21 cellular contexts compared by ENCODE assay signal in the genomic region with DNA sequence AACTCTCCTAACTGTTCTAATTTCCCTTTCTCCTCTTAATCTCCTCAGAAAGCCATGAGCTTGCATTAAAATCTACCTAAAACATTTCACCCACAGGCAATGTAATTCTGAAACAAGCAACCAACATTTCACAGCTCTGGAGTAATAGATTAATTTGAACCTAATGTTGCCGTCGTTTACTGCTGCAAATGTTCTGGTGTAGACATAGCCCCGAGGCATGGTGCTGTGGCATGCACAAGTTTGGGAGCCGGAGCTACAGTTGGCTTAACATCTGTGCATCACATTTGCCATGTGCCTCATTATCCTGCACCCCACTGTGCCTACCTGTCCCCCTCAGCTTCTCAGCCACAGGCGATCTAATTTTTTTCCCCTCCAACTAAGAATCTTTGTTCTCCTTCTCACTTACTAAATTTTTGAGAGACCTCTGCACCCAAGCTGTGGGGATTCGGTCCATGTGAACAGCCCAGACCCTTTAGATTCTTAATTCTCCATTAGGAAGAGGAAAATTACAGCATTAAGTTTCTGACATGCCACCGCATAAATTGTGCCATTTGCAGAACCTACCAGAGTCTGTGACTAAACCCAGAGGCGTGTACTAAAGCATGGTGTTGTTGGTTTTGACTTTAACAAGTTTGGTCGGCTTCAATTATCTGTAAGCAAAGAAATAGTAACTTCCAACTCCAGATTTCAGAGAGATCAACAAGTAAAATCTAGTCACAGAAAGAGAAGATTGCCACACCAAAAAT.
DNase-seq lines count a peak whose midpoint lies in the region; ATAC-seq and TF ChIP-seq lines count a peak whose summit lies in the region.
"Had no signal": no experiment of that assay in that cellular context is flagged by ENCODE, and none has a peak within 500 bp of the region (broad histone marks: within the 10 kb centered on the region; RNA-seq: fewer than 3 reads in every experiment).

No MANE protein-coding gene starts in this region.

- 78% methylated on average over 9 of the region's 9 CpGs for WGBS in SK-N-SH (ENCODE audit: low lambda C conversion rate)

- no peak for TF ChIP-seq RAD21 in SK-N-SH (IDR thresholded peaks at IDR 0.05; ENCODE audit: low read length)

- TF ChIP-seq EP300 in SK-N-SH (IDR thresholded peaks at IDR 0.05; ENCODE audit: borderline replicate concordance in 1 of 2, low read depth in 1 of 2, low read length in 1 of 2) = no peak

- H3K9me3 ChIP-seq in SK-N-SH (no peaks in the 10 kb centered on the region), adipocyte (ENCODE audit: control insufficient read depth, low read length) (no peaks in the 10 kb centered on the region), lower lobe of right lung (no peaks in the 10 kb centered on the region), upper lobe of right lung (no peaks in the 10 kb centered on the region)
- H3K9me3 ChIP-seq: breast epithelium, neutrophil, right atrium auricular region, uterus had no signal

- H3K9me2 ChIP-seq in SK-N-SH = no peaks in the 10 kb centered on the region

- ATAC-seq in SK-N-SH treated with all-trans-retinoic acid at 6 μM for 48 hours (no peak), lower lobe of right lung (peak in 1 of 2 donors; percentile 12), upper lobe of right lung (peak; percentile 17)
- ATAC-seq: activated CD8-positive, alpha-beta T cell treated with anti-CD3 and anti-CD28 coated beads for 36 hours; activated T-cell treated with anti-CD3 and anti-CD28 coated beads, Interleukin-2, amount 50 U/mL, for 72 hours; stimulated activated naive CD8-positive, alpha-beta T cell treated with anti-CD3 and anti-CD28 coated beads, Interleukin-15, Interleukin-2, amounts not matched to agents 100 U/mL and 50 U/mL, for 24 hours had no signal

- no peaks in the 10 kb centered on the region for H3K79me2 ChIP-seq in SK-N-SH (ENCODE audit: insufficient read depth)

- CTCF ChIA-PET in SK-N-SH (lab: Yijun Ruan, JAX) = interaction anchor here (0.8 to 1.4 kb wide), 2 partner anchors 20 to 95 kb away, joined by 3 read pairs; no protein-coding TSS in a partner anchor

- POLR2A ChIA-PET in SK-N-SH (lab: Yijun Ruan, JAX) = no interaction called here

- peak; percentile 16 for DNase-seq in SK-N-SH
- DNase-seq in adipocyte (ENCODE audit: low read depth) = peak; percentile 24
- DNase-seq in lower lobe of right lung = no peak
- DNase-seq in upper lobe of right lung = no peak
- no peak for DNase-seq in NCI-H2196 (lab: John Stamatoyannopoulos, UW; ENCODE audit: unreplicated experiment)
- no peak for DNase-seq in NCI-H748 (lab: John Stamatoyannopoulos, UW; ENCODE audit: unreplicated experiment)
- no peak for DNase-seq in HT-29 (ENCODE audit: low spot score)
- DNase-seq: activated CD8-positive, alpha-beta T cell treated with anti-CD3 and anti-CD28 coated beads for 36 hours; activated naive CD8-positive, alpha-beta T cell treated with anti-CD3 and anti-CD28 coated beads for 36 hours; activated T-cell treated with anti-CD3 and anti-CD28 coated beads, Interleukin-2, amount 50 U/mL, for 72 hours; CD4-positive, alpha-beta T cell; dorsolateral prefrontal cortex; head of caudate nucleus; midbrain; NCI-H2107; stimulated activated naive CD8-positive, alpha-beta T cell treated with anti-CD3 and anti-CD28 coated beads, Interleukin-15, Interleukin-2, amounts not matched to agents 100 U/mL and 50 U/mL, for 24 hours; uterus had no signal

- no peak overlapping the region for H3K27ac ChIP-seq in SK-N-SH (ENCODE audit: low read depth in 2 of 2, low read length in 1 of 2)
- H3K27ac ChIP-seq in lower lobe of right lung = peak overlapping the region; percentile 80
- H3K27ac ChIP-seq in upper lobe of right lung = peak overlapping the region; percentile 82
- H3K27ac ChIP-seq: breast epithelium, dorsolateral prefrontal cortex, neutrophil, right atrium auricular region, uterus had no signal

- intact Hi-C loops in lower lobe of right lung (cut with DNase I) (loop anchor here (10.0 kb wide), 1 partner anchor 99 kb away; no protein-coding TSS in a partner anchor), upper lobe of right lung (cut with DNase I) (no loop called here)

- H3K4me1 ChIP-seq in SK-N-SH (ENCODE audit: control insufficient read depth in 1 of 2, insufficient read depth in 2 of 2, low read depth in 1 of 2, low read length in 1 of 2) (peaks cover 12 to 47% of the 10 kb centered on the region in 2 experiments), adipocyte (ENCODE audit: control insufficient read depth, insufficient read depth, low read length) (peaks cover 21% of the 10 kb centered on the region), lower lobe of right lung (peaks cover 8% of the 10 kb centered on the region), upper lobe of right lung (peaks cover 34% of the 10 kb centered on the region)
- H3K4me1 ChIP-seq: breast epithelium, right atrium auricular region, uterus had no signal

- no peak overlapping the region for H3K9ac ChIP-seq in SK-N-SH
- no peak overlapping the region for H3K9ac ChIP-seq in adipocyte (ENCODE audit: low read length)

- H3K36me3 ChIP-seq in SK-N-SH (replicated peaks in 1 of 2; ENCODE audit: control insufficient read depth in 1 of 2, insufficient read depth in 2 of 2, low read length in 1 of 2) = no peaks in the 10 kb centered on the region
- no peaks in the 10 kb centered on the region for H3K36me3 ChIP-seq in adipocyte (ENCODE audit: control insufficient read depth, insufficient read depth, low read length, severe bottlenecking)
- no peaks in the 10 kb centered on the region for H3K36me3 ChIP-seq in lower lobe of right lung
- H3K36me3 ChIP-seq in upper lobe of right lung = no peaks in the 10 kb centered on the region
- H3K36me3 ChIP-seq: breast epithelium, neutrophil, right atrium auricular region, uterus had no signal

- H3K27me3 ChIP-seq in SK-N-SH (ENCODE audit: insufficient read depth) (no peaks in the 10 kb centered on the region), adipocyte (replicated peaks; ENCODE audit: control insufficient read depth, insufficient read depth, low read length) (no peaks in the 10 kb centered on the region), lower lobe of right lung (ENCODE audit: low read depth) (no peaks in the 10 kb centered on the region), upper lobe of right lung (no peaks in the 10 kb centered on the region)
- H3K27me3 ChIP-seq: right atrium auricular region, uterus had no signal

- TF ChIP-seq CTCF in SK-N-SH (IDR thresholded peaks at IDR 0.05) (no peak), lower lobe of right lung (IDR thresholded peaks at IDR 0.05) (no peak), upper lobe of right lung (IDR thresholded peaks at IDR 0.05) (no peak)

- H4K20me1 ChIP-seq in SK-N-SH (ENCODE audit: insufficient read depth) = no peaks in the 10 kb centered on the region

- H2AFZ ChIP-seq in SK-N-SH (ENCODE audit: low read depth) = no peak overlapping the region

- H3K4me3 ChIP-seq in SK-N-SH (ENCODE audit: low read depth in 2 of 2, low read length in 1 of 2) (no peak overlapping the region), adipocyte (ENCODE audit: low read length) (no peak overlapping the region), lower lobe of right lung (peak overlapping the region; percentile 47), upper lobe of right lung (peak overlapping the region; percentile 42)
- H3K4me3 ChIP-seq: breast epithelium, dorsolateral prefrontal cortex, right atrium auricular region, uterus had no signal

- H3F3A ChIP-seq in SK-N-SH (replicated peaks; ENCODE audit: insufficient read depth) = peaks cover 22% of the 10 kb centered on the region

- no peak overlapping the region for H3K4me2 ChIP-seq in SK-N-SH

TF ChIP-seq in SK-N-SH, 30 proteins besides CTCF, POLR2A, EP300 and RAD21:
- TF ChIP-seq RCOR1 (IDR thresholded peaks at IDR 0.05; ENCODE audit: low read length) = peak; percentile 20; the same call in 1 of the 2 replicates
- peak; percentile 20; the same call in 1 of the 2 replicates for TF ChIP-seq GATA2 (CRISPR knock-in tag; IDR thresholded peaks at IDR 0.05)
- no peak for TF ChIP-seq MXI1 (IDR thresholded peaks at IDR 0.05; ENCODE audit: low read depth, low read length)

TF ChIP-seq in SK-N-SH treated with all-trans-retinoic acid at 6 μM for 48 hours, 23 proteins besides CTCF, POLR2A, EP300 and RAD21:
- TF ChIP-seq PPARA (CRISPR knock-in tag; IDR thresholded peaks at IDR 0.05; ENCODE audit: borderline replicate concordance) (no peak), ZNF565 (CRISPR knock-in tag; conservative IDR thresholded peaks at IDR 0.05; ENCODE audit: low read depth) (no peak), ZFP3 (CRISPR knock-in tag; IDR thresholded peaks at IDR 0.05) (no peak), CSDC2 (CRISPR knock-in tag; IDR thresholded peaks at IDR 0.05) (no peak), GLIS3 (CRISPR knock-in tag; IDR thresholded peaks at IDR 0.05) (no peak), ISL1 (CRISPR knock-in tag; IDR thresholded peaks at IDR 0.05) (no peak)
- TF ChIP-seq, protein P1, sequence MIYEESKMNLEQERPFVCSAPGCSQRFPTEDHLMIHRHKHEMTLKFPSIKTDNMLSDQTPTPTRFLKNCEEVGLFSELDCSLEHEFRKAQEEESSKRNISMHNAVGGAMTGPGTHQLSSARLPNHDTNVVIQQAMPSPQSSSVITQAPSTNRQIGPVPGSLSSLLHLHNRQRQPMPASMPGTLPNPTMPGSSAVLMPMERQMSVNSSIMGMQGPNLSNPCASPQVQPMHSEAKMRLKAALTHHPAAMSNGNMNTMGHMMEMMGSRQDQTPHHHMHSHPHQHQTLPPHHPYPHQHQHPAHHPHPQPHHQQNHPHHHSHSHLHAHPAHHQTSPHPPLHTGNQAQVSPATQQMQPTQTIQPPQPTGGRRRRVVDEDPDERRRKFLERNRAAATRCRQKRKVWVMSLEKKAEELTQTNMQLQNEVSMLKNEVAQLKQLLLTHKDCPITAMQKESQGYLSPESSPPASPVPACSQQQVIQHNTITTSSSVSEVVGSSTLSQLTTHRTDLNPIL (CRISPR knock-in tag; IDR thresholded peaks at IDR 0.05; ENCODE audit: low read depth) = no peak
- TF ChIP-seq, protein P2, sequence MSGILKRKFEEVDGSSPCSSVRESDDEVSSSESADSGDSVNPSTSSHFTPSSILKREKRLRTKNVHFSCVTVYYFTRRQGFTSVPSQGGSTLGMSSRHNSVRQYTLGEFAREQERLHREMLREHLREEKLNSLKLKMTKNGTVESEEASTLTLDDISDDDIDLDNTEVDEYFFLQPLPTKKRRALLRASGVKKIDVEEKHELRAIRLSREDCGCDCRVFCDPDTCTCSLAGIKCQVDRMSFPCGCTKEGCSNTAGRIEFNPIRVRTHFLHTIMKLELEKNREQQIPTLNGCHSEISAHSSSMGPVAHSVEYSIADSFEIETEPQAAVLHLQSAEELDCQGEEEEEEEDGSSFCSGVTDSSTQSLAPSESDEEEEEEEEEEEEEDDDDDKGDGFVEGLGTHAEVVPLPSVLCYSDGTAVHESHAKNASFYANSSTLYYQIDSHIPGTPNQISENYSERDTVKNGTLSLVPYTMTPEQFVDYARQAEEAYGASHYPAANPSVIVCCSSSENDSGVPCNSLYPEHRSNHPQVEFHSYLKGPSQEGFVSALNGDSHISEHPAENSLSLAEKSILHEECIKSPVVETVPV (CRISPR knock-in tag; IDR thresholded peaks at IDR 0.05) = no peak

Comparison
In these comparisons a context has a peak if more than half of its experiments do, and no peak if none do; other contexts are left out.
1. DNase-seq: peak in SK-N-SH (single experiment) and adipocyte (single experiment); none in lower lobe of right lung (single experiment), upper lobe of right lung (single experiment), NCI-H2196 (single experiment), NCI-H748 (single experiment) and HT-29 (single experiment).
2. H3K27ac ChIP-seq: peak in lower lobe of right lung (single experiment) and upper lobe of right lung (single experiment); none in SK-N-SH (0 of 2).
3. H3K4me3 ChIP-seq: peak in lower lobe of right lung (single experiment) and upper lobe of right lung (single experiment); none in SK-N-SH (0 of 2) and adipocyte (single experiment).